ENCODE assay signal across 1 cellular context in the genomic region with DNA sequence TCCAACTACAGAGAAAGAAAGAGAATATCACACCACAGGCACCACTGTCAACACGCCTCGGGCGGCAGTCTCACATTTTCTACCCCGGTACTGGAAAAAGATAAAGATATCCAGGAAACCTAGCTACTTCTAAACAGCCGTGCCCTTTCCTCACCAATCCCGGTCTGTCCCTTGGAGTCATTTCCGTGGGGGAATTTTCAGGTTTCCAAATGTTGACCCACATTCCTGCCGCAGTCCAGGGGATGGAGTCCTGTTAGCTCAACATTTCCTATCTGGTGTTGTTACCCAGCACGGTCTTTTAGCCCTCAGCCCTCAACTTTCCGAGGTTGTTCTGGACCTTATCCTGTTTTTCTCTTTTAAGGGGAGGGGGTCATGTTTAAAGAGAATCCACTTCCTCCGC.
TF ChIP-seq lines count a peak whose summit lies in the region.

No MANE protein-coding gene starts in this region.

TF ChIP-seq in GM23338, 12 proteins besides CTCF, POLR2A, EP300 and RAD21 (continued from another document):
- TF ChIP-seq, protein P1, sequence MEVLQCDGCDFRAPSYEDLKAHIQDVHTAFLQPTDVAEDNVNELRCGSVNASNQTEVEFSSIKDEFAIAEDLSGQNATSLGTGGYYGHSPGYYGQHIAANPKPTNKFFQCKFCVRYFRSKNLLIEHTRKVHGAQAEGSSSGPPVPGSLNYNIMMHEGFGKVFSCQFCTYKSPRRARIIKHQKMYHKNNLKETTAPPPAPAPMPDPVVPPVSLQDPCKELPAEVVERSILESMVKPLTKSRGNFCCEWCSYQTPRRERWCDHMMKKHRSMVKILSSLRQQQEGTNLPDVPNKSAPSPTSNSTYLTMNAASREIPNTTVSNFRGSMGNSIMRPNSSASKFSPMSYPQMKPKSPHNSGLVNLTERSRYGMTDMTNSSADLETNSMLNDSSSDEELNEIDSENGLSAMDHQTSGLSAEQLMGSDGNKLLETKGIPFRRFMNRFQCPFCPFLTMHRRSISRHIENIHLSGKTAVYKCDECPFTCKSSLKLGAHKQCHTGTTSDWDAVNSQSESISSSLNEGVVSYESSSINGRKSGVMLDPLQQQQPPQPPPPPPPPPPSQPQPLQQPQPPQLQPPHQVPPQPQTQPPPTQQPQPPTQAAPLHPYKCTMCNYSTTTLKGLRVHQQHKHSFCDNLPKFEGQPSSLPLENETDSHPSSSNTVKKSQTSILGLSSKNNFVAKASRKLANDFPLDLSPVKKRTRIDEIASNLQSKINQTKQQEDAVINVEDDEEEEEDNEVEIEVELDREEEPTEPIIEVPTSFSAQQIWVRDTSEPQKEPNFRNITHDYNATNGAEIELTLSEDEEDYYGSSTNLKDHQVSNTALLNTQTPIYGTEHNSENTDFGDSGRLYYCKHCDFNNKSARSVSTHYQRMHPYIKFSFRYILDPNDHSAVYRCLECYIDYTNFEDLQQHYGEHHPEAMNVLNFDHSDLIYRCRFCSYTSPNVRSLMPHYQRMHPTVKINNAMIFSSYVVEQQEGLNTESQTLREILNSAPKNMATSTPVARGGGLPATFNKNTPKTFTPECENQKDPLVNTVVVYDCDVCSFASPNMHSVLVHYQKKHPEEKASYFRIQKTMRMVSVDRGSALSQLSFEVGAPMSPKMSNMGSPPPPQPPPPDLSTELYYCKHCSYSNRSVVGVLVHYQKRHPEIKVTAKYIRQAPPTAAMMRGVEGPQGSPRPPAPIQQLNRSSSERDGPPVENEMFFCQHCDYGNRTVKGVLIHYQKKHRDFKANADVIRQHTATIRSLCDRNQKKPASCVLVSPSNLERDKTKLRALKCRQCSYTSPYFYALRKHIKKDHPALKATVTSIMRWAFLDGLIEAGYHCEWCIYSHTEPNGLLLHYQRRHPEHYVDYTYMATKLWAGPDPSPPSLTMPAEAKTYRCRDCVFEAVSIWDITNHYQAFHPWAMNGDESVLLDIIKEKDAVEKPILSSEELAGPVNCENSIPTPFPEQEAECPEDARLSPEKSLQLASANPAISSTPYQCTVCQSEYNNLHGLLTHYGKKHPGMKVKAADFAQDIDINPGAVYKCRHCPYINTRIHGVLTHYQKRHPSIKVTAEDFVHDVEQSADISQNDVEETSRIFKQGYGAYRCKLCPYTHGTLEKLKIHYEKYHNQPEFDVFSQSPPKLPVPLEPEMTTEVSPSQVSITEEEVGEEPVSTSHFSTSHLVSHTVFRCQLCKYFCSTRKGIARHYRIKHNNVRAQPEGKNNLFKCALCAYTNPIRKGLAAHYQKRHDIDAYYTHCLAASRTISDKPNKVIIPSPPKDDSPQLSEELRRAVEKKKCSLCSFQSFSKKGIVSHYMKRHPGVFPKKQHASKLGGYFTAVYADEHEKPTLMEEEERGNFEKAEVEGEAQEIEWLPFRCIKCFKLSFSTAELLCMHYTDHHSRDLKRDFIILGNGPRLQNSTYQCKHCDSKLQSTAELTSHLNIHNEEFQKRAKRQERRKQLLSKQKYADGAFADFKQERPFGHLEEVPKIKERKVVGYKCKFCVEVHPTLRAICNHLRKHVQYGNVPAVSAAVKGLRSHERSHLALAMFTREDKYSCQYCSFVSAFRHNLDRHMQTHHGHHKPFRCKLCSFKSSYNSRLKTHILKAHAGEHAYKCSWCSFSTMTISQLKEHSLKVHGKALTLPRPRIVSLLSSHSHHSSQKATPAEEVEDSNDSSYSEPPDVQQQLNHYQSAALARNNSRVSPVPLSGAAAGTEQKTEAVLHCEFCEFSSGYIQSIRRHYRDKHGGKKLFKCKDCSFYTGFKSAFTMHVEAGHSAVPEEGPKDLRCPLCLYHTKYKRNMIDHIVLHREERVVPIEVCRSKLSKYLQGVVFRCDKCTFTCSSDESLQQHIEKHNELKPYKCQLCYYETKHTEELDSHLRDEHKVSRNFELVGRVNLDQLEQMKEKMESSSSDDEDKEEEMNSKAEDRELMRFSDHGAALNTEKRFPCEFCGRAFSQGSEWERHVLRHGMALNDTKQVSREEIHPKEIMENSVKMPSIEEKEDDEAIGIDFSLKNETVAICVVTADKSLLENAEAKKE (CRISPR knock-in tag; IDR thresholded peaks at IDR 0.05), result no peak
- TF ChIP-seq STAT1 (IDR thresholded peaks at IDR 0.05; ENCODE audit: unreplicated experiment), result no peak
- no peak for TF ChIP-seq EZH2 (IDR thresholded peaks at IDR 0.05; ENCODE audit: low read depth, unreplicated experiment)
- TF ChIP-seq EZH2phosphoT487 (IDR thresholded peaks at IDR 0.05; ENCODE audit: unreplicated experiment), result no peak
- TF ChIP-seq POLR2AphosphoS5 (IDR thresholded peaks at IDR 0.05; ENCODE audit: low read depth), result no peak
- no peak for TF ChIP-seq NANOG (IDR thresholded peaks at IDR 0.05; ENCODE audit: borderline replicate concordance)
